Comparison of ENCODE assay signal across 19 cellular contexts in the genomic region with DNA sequence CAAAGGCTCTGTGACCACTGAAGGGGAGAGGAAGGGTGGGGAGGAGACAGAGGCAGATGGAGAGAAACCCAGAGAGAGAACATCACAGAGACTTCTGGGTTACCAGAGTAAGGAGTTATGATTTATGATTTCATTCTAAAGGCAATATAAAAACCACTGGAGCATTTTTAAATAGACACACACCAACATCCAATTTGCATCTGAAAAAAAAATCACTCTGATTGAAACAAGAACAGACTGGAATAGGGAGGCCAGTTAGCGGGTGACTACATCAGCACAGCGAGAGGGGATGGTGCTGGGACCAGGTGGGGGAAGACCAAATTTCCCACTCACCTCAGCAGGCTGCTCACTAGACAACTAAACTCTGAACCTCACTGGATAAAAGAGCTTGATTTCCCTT.
DNase-seq lines count a peak whose midpoint lies in the region; ATAC-seq and TF ChIP-seq lines count a peak whose summit lies in the region.
"Had no signal": no experiment of that assay in that cellular context is flagged by ENCODE, and none has a peak within 500 bp of the region (broad histone marks: within the 10 kb centered on the region; RNA-seq: fewer than 3 reads in every experiment).

No MANE protein-coding gene starts in this region.

- no peaks in the 10 kb centered on the region for H3K79me2 ChIP-seq in osteoblast (ENCODE audit: insufficient read depth, low read length)

- H3K36me3 Mint-ChIP-seq in chondrocyte (ENCODE audit: low read depth), result peaks cover 6% of the 10 kb centered on the region

- H3K9me3 Mint-ChIP-seq in chondrocyte (ENCODE audit: low read depth), result peaks cover 7% of the 10 kb centered on the region
- H3K9me3 Mint-ChIP-seq: stimulated activated naive CD8-positive, alpha-beta T cell treated with anti-CD3 and anti-CD28 coated beads, Interleukin-15, Interleukin-2, amounts not matched to agents 100 ng/mL and 50 ng/mL, for 24 hours had no signal

- no peak overlapping the region for H3K4me3 ChIP-seq in osteoblast (ENCODE audit: insufficient read depth, low read length)
- H3K4me3 ChIP-seq: A549, lung, ovary, SK-N-MC, vagina had no signal

- H3K4me2 ChIP-seq in osteoblast (ENCODE audit: insufficient read depth, low read length), result peak overlapping the region; percentile 63

- H3K9me3 ChIP-seq in osteoblast (ENCODE audit: low read depth, low read length), result no peaks in the 10 kb centered on the region
- H3K9me3 ChIP-seq: A549, ovary, vagina had no signal

- TF ChIP-seq CTCF in chondrocyte (IDR thresholded peaks at IDR 0.05) (no peak), osteoblast (IDR thresholded peaks at IDR 0.05; ENCODE audit: extremely low read depth, low read depth, low read length) (no peak)

- peak overlapping the region; percentile 76 for H3K27ac ChIP-seq in osteoblast (ENCODE audit: low read depth, low read length)
- H3K27ac ChIP-seq: ovary, SK-N-MC, vagina had no signal

- H3K27ac Mint-ChIP-seq in chondrocyte (ENCODE audit: unreplicated experiment), result peak overlapping the region; percentile 82
- H3K27ac Mint-ChIP-seq: stimulated activated naive CD8-positive, alpha-beta T cell treated with anti-CD3 and anti-CD28 coated beads, Interleukin-15, Interleukin-2, amounts not matched to agents 100 ng/mL and 50 ng/mL, for 24 hours had no signal

- H3K4me1 ChIP-seq in osteoblast (ENCODE audit: insufficient read depth, low read length), result peaks cover 18% of the 10 kb centered on the region
- H3K4me1 ChIP-seq: vagina had no signal

- no peaks in the 10 kb centered on the region for H4K20me1 ChIP-seq in osteoblast (ENCODE audit: insufficient read depth, low read length)

- H3K4me3 Mint-ChIP-seq in chondrocyte (ENCODE audit: unreplicated experiment), result no peak overlapping the region
- H3K4me3 Mint-ChIP-seq: stimulated activated naive CD8-positive, alpha-beta T cell treated with anti-CD3 and anti-CD28 coated beads, Interleukin-15, Interleukin-2, amounts not matched to agents 100 ng/mL and 50 ng/mL, for 24 hours had no signal

- H3K36me3 ChIP-seq in osteoblast (ENCODE audit: insufficient read depth, low read length), result no peaks in the 10 kb centered on the region
- H3K36me3 ChIP-seq: ovary had no signal

- DNase-seq in NCI-H2029 (lab: John Stamatoyannopoulos, UW), result peak; percentile 23
- DNase-seq in NCI-H2029 treated with DMSO at 0.1 percent for 48 hours (lab: John Stamatoyannopoulos, UW), result no peak
- DNase-seq in NCI-H526 (lab: John Stamatoyannopoulos, UW), result peak; percentile 42 to 50
- no peak for DNase-seq in chondrocyte (ENCODE audit: low spot score)
- DNase-seq in osteoblast (ENCODE audit: insufficient read length, low spot score, missing footprints), result no peak
- no peak for DNase-seq in GF-D8 (lab: John Stamatoyannopoulos, UW)
- DNase-seq: activated CD8-positive, alpha-beta memory T cell treated with anti-CD3 and anti-CD28 coated beads for 24 hours; activated gamma-delta T cell; effector CD4-positive, alpha-beta T cell; NK-92 treated with Interleukin-12 subunit alpha and Interleukin-12 subunit beta, amount 100 ng/mL, for 24 hours; small intestine had no signal

- no peak for ATAC-seq in HG02970 (IDR thresholded peaks at IDR 0.05; ENCODE audit: low FRiP score, unreplicated experiment)
- no peak for ATAC-seq in GM21737 (IDR thresholded peaks at IDR 0.05; ENCODE audit: unreplicated experiment)

- peaks cover 29% of the 10 kb centered on the region for H3K4me1 Mint-ChIP-seq in chondrocyte (ENCODE audit: low read depth)

- H2AFZ ChIP-seq in osteoblast (ENCODE audit: low read length), result no peak overlapping the region

- H3K27me3 ChIP-seq in osteoblast (ENCODE audit: insufficient read depth, low read length), result no peaks in the 10 kb centered on the region
- H3K27me3 ChIP-seq: ovary, vagina had no signal

- no peaks in the 10 kb centered on the region for H3K27me3 Mint-ChIP-seq in chondrocyte (ENCODE audit: low read depth)
- H3K27me3 Mint-ChIP-seq: stimulated activated naive CD8-positive, alpha-beta T cell treated with anti-CD3 and anti-CD28 coated beads, Interleukin-15, Interleukin-2, amounts not matched to agents 100 ng/mL and 50 ng/mL, for 24 hours had no signal

Comparison
In these comparisons a context has a peak if more than half of its experiments do, and no peak if none do; other contexts are left out.
1. DNase-seq: peak in NCI-H2029 (single experiment) and NCI-H526 (2 of 2); none in NCI-H2029 treated with DMSO at 0.1 percent for 48 hours (single experiment), chondrocyte (single experiment), osteoblast (single experiment) and GF-D8 (single experiment).